Comparison of ENCODE assay signal across 11 cellular contexts in genomic region chrX:95612350-95612749, GRCh38.
"Had no signal": no experiment of that assay in that cellular context is flagged by ENCODE, and none has a peak within 500 bp of the region (broad histone marks: within the 10 kb centered on the region; RNA-seq: fewer than 3 reads in every experiment).

No MANE protein-coding gene starts in this region.

- FAIRE-seq: H1, H54 had no signal

- H2AFZ ChIP-seq: GM23248, GM23338 had no signal

- DNase-seq: GM23248, GOT3, H7, H9, HCEC 1CT, HFFc6 had no signal

- H3K27ac Mint-ChIP-seq: GM23338, H9, HFFc6 had no signal

- H3K9ac ChIP-seq: GM23248 had no signal

- H3K9me3 ChIP-seq: HAP-1 had no signal

- H3K4me2 ChIP-seq: GM23338 had no signal

- H3K4me3 ChIP-seq: GM23248, GM23338, HAP-1 had no signal

- H3K4me1 Mint-ChIP-seq: GM23338, H9 had no signal

- H3K36me3 ChIP-seq: HAP-1 had no signal

- H3K27ac ChIP-seq: GM23248 had no signal

- H3K4me3 Mint-ChIP-seq: GM23338, H9, HFFc6 had no signal

- ATAC-seq: GM23338, HCT116 had no signal
